In genomic region chr7:74713567-74713966, GRCh38 we compare ENCODE assay signal across 27 cellular contexts.
"Had no signal": no experiment of that assay in that cellular context is flagged by ENCODE, and none has a peak within 500 bp of the region (broad histone marks: within the 10 kb centered on the region; RNA-seq: fewer than 3 reads in every experiment).

No MANE protein-coding gene starts in this region.

- H3K9me3 Mint-ChIP-seq: stimulated activated effector memory CD8-positive, alpha-beta T cell treated with anti-CD3 and anti-CD28 coated beads, Interleukin-12 subunit alpha, Interleukin-12 subunit beta, amount 100 ng/mL, for 72 hours had no signal

- H3K4me1 Mint-ChIP-seq: nephron; neural crest cell; stimulated activated effector memory CD8-positive, alpha-beta T cell treated with anti-CD3 and anti-CD28 coated beads, Interleukin-12 subunit alpha, Interleukin-12 subunit beta, amount 100 ng/mL, for 72 hours had no signal

- H3K9me3 ChIP-seq: pancreas, prostate gland, uterus had no signal

- DNase-seq: hippocampal formation; left colon; left lung; lower lobe of right lung; mammary epithelial cell; mesenchymal stem cell; naive thymus-derived CD8-positive, alpha-beta T cell; nucleus accumbens; pancreas; posterior cingulate gyrus; retina; right cardiac atrium; sigmoid colon; small intestine; spleen; stimulated activated CD4-positive, alpha-beta T cell treated with anti-CD3 and anti-CD28 coated beads, Interleukin-4, amount 100 ng/mL, for 24 hours; stimulated activated naive CD4-positive, alpha-beta T cell; stimulated activated naive CD8-positive, alpha-beta T cell treated with anti-CD3 and anti-CD28 coated beads, Interleukin-15, amount 100 ng/mL, for 72 hours; substantia nigra; uterus had no signal

- H3K27me3 ChIP-seq: left lung, pancreas, sigmoid colon, spleen, tibial nerve, uterus had no signal

- H3K4me3 ChIP-seq: left lung, lower lobe of right lung, pancreas, prostate gland, sigmoid colon, spleen, tibial nerve, uterus had no signal

- FAIRE-seq: keratinocyte, pancreas, small intestine had no signal

- H3K4me3 Mint-ChIP-seq: naive thymus-derived CD8-positive, alpha-beta T cell; nephron; neural crest cell; stimulated activated effector memory CD8-positive, alpha-beta T cell treated with anti-CD3 and anti-CD28 coated beads, Interleukin-12 subunit alpha, Interleukin-12 subunit beta, amount 100 ng/mL, for 72 hours; stimulated activated naive CD8-positive, alpha-beta T cell treated with anti-CD3 and anti-CD28 coated beads, Interleukin-15, amount 100 ng/mL, for 72 hours; type B pancreatic cell had no signal

- H3K4me1 ChIP-seq: left lung, lower lobe of right lung, prostate gland, sigmoid colon, spleen, uterus had no signal

- H3K27ac ChIP-seq: left lung, lower lobe of right lung, pancreas, prostate gland, sigmoid colon, spleen, tibial nerve, uterus had no signal

- ATAC-seq: left colon; left lung; lower lobe of right lung; naive thymus-derived CD8-positive, alpha-beta T cell; pancreas; right cardiac atrium; stimulated activated effector memory CD8-positive, alpha-beta T cell treated with anti-CD3 and anti-CD28 coated beads, Interleukin-12 subunit alpha, Interleukin-12 subunit beta, amount 100 ng/mL, for 72 hours; stimulated activated naive CD8-positive, alpha-beta T cell treated with anti-CD3 and anti-CD28 coated beads, Interleukin-15, amount 100 ng/mL, for 72 hours had no signal

- H3K27me3 Mint-ChIP-seq: naive thymus-derived CD8-positive, alpha-beta T cell; stimulated activated naive CD8-positive, alpha-beta T cell treated with anti-CD3 and anti-CD28 coated beads, Interleukin-15, amount 100 ng/mL, for 72 hours; type B pancreatic cell had no signal

- H3K36me3 ChIP-seq: prostate gland, uterus had no signal

- H3K27ac Mint-ChIP-seq: nephron; stimulated activated effector memory CD8-positive, alpha-beta T cell treated with anti-CD3 and anti-CD28 coated beads, Interleukin-12 subunit alpha, Interleukin-12 subunit beta, amount 100 ng/mL, for 72 hours; stimulated activated naive CD8-positive, alpha-beta T cell treated with anti-CD3 and anti-CD28 coated beads, Interleukin-15, amount 100 ng/mL, for 72 hours; type B pancreatic cell had no signal
